ENCODE assay signal across 9 cellular contexts in the genomic region with DNA sequence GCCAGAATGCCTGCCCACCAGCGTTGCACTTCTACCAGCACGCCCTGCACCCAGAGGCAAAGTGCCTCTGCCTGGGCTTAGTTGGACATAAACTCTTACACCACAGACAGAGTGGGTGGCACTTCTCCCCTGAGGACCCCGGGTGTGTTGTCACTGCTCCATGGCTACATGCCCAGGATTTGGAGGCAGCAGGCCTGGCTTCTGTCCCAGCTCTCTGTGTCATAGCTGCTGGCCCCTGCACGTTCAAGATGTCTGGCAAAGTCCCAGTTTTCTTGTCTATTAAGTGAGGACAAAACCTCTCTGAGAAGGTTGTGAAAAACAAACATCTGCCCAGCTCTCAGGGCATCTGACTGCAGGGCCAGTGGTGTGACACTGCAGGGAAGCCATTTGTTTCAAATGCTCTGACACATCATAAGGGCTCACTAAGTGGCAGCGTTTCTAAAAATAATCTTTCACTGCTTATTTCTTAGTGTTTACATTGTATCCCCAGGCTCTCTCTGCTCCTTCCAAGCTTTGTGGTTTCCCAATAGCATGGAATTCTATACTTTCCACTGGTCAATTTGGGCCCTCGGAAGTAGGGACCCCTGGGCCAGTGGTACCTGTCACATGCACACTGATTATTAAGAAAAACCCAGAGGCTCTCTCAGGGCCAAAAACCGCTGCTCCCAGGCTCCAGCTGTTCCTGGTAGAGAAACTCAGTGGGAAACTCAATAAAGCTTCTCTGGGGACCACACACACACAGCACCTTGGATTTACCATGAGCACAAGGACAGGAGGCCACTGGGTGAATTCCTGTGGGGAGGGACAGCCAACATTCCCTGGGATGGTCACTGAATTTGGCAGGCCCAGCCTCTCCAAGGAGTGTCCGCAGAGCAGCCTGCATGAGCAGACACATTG.
DNase-seq lines count a peak whose midpoint lies in the region; ATAC-seq and TF ChIP-seq lines count a peak whose summit lies in the region.
"Had no signal": no experiment of that assay in that cellular context is flagged by ENCODE, and none has a peak within 500 bp of the region (broad histone marks: within the 10 kb centered on the region; RNA-seq: fewer than 3 reads in every experiment).

No MANE protein-coding gene starts in this region.

- in situ Hi-C loops in astrocyte of the cerebellum (cut with HindIII; ENCODE audit: low sequenced_read_pairs), result loop anchor here (5.0 kb wide), 1 partner anchor 321 kb away; no protein-coding TSS in a partner anchor

- no peak overlapping the region for H3K4me3 Mint-ChIP-seq in activated T-cell treated with anti-CD3 and anti-CD28 coated beads, Interleukin-2, amount 50 U/mL, for 24 hours
- H3K4me3 Mint-ChIP-seq: activated naive CD4-positive, alpha-beta T cell treated with anti-CD3 and anti-CD28 coated beads, Interleukin-2, amount 50 U/mL, for 24 hours had no signal

- peaks cover 0 to 22% (median 13%) of the 10 kb centered on the region in 5 donors for H3K36me3 ChIP-seq in subcutaneous abdominal adipose tissue (ENCODE audit: control insufficient read depth in 5 of 5, insufficient read depth in 5 of 5, low read length in 5 of 5)

- no peaks in the 10 kb centered on the region for H3K9me3 ChIP-seq in subcutaneous abdominal adipose tissue (ENCODE audit: control insufficient read depth in 5 of 5, low read length in 5 of 5)

- no peak overlapping the region for H3K4me3 ChIP-seq in astrocyte of the cerebellum (ENCODE audit: low read depth, low read length)
- no peak overlapping the region for H3K4me3 ChIP-seq in subcutaneous abdominal adipose tissue (ENCODE audit: low read depth in 1 of 5, low read length in 5 of 5)

- no peak for ATAC-seq in GM19351 (IDR thresholded peaks at IDR 0.05; ENCODE audit: unreplicated experiment)

- no peak overlapping the region for H3K9ac ChIP-seq in subcutaneous abdominal adipose tissue (ENCODE audit: low read length in 5 of 5)

- peaks cover 0 to 2% (median 0%) of the 10 kb centered on the region in 5 donors for H3K27me3 ChIP-seq in subcutaneous abdominal adipose tissue (ENCODE audit: control insufficient read depth in 5 of 5, insufficient read depth in 4 of 5, low read length in 5 of 5)

- no peaks in the 10 kb centered on the region for H3K27me3 Mint-ChIP-seq in activated T-cell treated with anti-CD3 and anti-CD28 coated beads, Interleukin-2, amount 50 U/mL, for 24 hours
- H3K27me3 Mint-ChIP-seq: activated naive CD4-positive, alpha-beta T cell treated with anti-CD3 and anti-CD28 coated beads, Interleukin-2, amount 50 U/mL, for 24 hours had no signal

- H3K27ac ChIP-seq in C4-2B, result peak overlapping the region; percentile 18; the same call in 1 of the 2 replicates
- H3K27ac ChIP-seq in subcutaneous abdominal adipose tissue (ENCODE audit: low read depth, low read length), result peak overlapping the region; percentile 84

- TF ChIP-seq CTCF in C4-2B (conservative IDR thresholded peaks at IDR 0.05), result no peak
- TF ChIP-seq CTCF in astrocyte of the cerebellum (IDR thresholded peaks at IDR 0.05; ENCODE audit: low read depth, low read length, missing control alignments), result no peak
- no peak for TF ChIP-seq CTCF in GM10266 (IDR thresholded peaks at IDR 0.05; ENCODE audit: control insufficient read depth, insufficient read depth, low read depth, missing control alignments)

- no peaks in the 10 kb centered on the region for H3K9me3 Mint-ChIP-seq in activated T-cell treated with anti-CD3 and anti-CD28 coated beads, Interleukin-2, amount 50 U/mL, for 24 hours
- H3K9me3 Mint-ChIP-seq: activated naive CD4-positive, alpha-beta T cell treated with anti-CD3 and anti-CD28 coated beads, Interleukin-2, amount 50 U/mL, for 24 hours had no signal

- H3K36me3 Mint-ChIP-seq in activated T-cell treated with anti-CD3 and anti-CD28 coated beads, Interleukin-2, amount 50 U/mL, for 24 hours (ENCODE audit: low read depth), result no peaks in the 10 kb centered on the region
- H3K36me3 Mint-ChIP-seq: activated naive CD4-positive, alpha-beta T cell treated with anti-CD3 and anti-CD28 coated beads, Interleukin-2, amount 50 U/mL, for 24 hours had no signal

- no peaks in the 10 kb centered on the region for H3K4me1 Mint-ChIP-seq in activated T-cell treated with anti-CD3 and anti-CD28 coated beads, Interleukin-2, amount 50 U/mL, for 24 hours (ENCODE audit: low read depth)
- H3K4me1 Mint-ChIP-seq: activated naive CD4-positive, alpha-beta T cell treated with anti-CD3 and anti-CD28 coated beads, Interleukin-2, amount 50 U/mL, for 24 hours had no signal

- H3K4me1 ChIP-seq in subcutaneous abdominal adipose tissue (ENCODE audit: control insufficient read depth in 5 of 5, insufficient read depth in 5 of 5, low read length in 5 of 5), result peaks cover 28 to 63% (median 59%) of the 10 kb centered on the region in 5 donors

- no peak overlapping the region for H3K27ac Mint-ChIP-seq in activated T-cell treated with anti-CD3 and anti-CD28 coated beads, Interleukin-2, amount 50 U/mL, for 24 hours
- H3K27ac Mint-ChIP-seq: activated naive CD4-positive, alpha-beta T cell treated with anti-CD3 and anti-CD28 coated beads, Interleukin-2, amount 50 U/mL, for 24 hours had no signal

- DNase-seq in NCI-H128 (lab: John Stamatoyannopoulos, UW; ENCODE audit: unreplicated experiment), result peak; percentile 61
- peak; percentile 69 for DNase-seq in astrocyte of the cerebellum (ENCODE audit: low read depth)
- DNase-seq in iris pigment epithelial cell (ENCODE audit: low read depth), result peak; percentile 86
- DNase-seq in activated T-cell treated with anti-CD3 and anti-CD28 coated beads, Interleukin-2, amount 50 U/mL, for 24 hours, result no peak
- DNase-seq in GM10266 (ENCODE audit: extremely low spot score), result no peak

Comparison
In these comparisons a context has a peak if more than half of its experiments do, and no peak if none do; other contexts are left out.
1. DNase-seq: peak in NCI-H128 (single experiment), astrocyte of the cerebellum (single experiment) and iris pigment epithelial cell (single experiment); none in activated T-cell treated with anti-CD3 and anti-CD28 coated beads, Interleukin-2, amount 50 U/mL, for 24 hours (single experiment) and GM10266 (single experiment).